In genomic region chr7:64667311-64667710, GRCh38 we compare ENCODE assay signal across 9 cellular contexts. TPM values are rescaled to one million over a fixed set of nuclear protein-coding genes. Genes with fewer than 3 reads are reported as not detected.
DNase-seq lines count a peak whose midpoint lies in the region; ATAC-seq and TF ChIP-seq lines count a peak whose summit lies in the region.
"Had no signal": no experiment of that assay in that cellular context is flagged by ENCODE, and none has a peak within 500 bp of the region (broad histone marks: within the 10 kb centered on the region; RNA-seq: fewer than 3 reads in every experiment).

No MANE protein-coding gene starts in this region.

- peaks cover 5% of the 10 kb centered on the region for H3K4me1 ChIP-seq in cardiac muscle cell (ENCODE audit: low read depth)

- TF ChIP-seq CTCF in cardiac muscle cell (IDR thresholded peaks at IDR 0.05; ENCODE audit: low read depth, low read length) (no peak), WERI-Rb-1 (IDR thresholded peaks at IDR 0.05; ENCODE audit: low read depth, low read length) (no peak), glutamatergic neuron (IDR thresholded peaks at IDR 0.05; ENCODE audit: partially characterized antibody, unreplicated experiment) (no peak)

- H3K27me3 ChIP-seq in cardiac muscle cell: no peaks in the 10 kb centered on the region
- H3K27me3 ChIP-seq in WERI-Rb-1 (ENCODE audit: insufficient read depth, low read depth, severe bottlenecking): no peaks in the 10 kb centered on the region

- peaks cover 6% of the 10 kb centered on the region for H3K9me3 Mint-ChIP-seq in glutamatergic neuron (ENCODE audit: unreplicated experiment)

- peak overlapping the region; percentile 82 for H3K4me3 ChIP-seq in cardiac muscle cell
- peak overlapping the region; percentile 96 for H3K4me3 ChIP-seq in WERI-Rb-1 (ENCODE audit: low read depth, low read length)

- intact Hi-C loops in Right ventricle myocardium superior (cut with DNase I): no loop called here

- H3K9me3 ChIP-seq in cardiac muscle cell (ENCODE audit: low read depth) (no peaks in the 10 kb centered on the region), WERI-Rb-1 (ENCODE audit: severe bottlenecking) (no peaks in the 10 kb centered on the region)

- H3K27ac Mint-ChIP-seq in glutamatergic neuron (ENCODE audit: unreplicated experiment): peak overlapping the region; percentile 83

- H3K36me3 ChIP-seq in cardiac muscle cell (no peaks in the 10 kb centered on the region), WERI-Rb-1 (peaks cover 29% of the 10 kb centered on the region)

- H3K36me3 Mint-ChIP-seq in glutamatergic neuron (ENCODE audit: unreplicated experiment): no peaks in the 10 kb centered on the region

- H3K4me1 Mint-ChIP-seq in glutamatergic neuron (ENCODE audit: low read depth, unreplicated experiment): peaks cover 12% of the 10 kb centered on the region

- DNase-seq in cardiac muscle cell (ENCODE audit: low read depth in 1 of 2, low spot score in 1 of 2) (no peak), Right ventricle myocardium superior (no peak), WERI-Rb-1 (no peak), glutamatergic neuron (no peak), ureter (ENCODE audit: low spot score) (peak; percentile 7), NOMO-1 (lab: John Stamatoyannopoulos, UW; ENCODE audit: unreplicated experiment in 2 of 2) (no peak), NCI-H345 treated with DMSO at 0.1 percent for 48 hours (lab: John Stamatoyannopoulos, UW; ENCODE audit: unreplicated experiment) (no peak), NCI-H1105 (lab: John Stamatoyannopoulos, UW) (no peak)
- DNase-seq: cortex of kidney had no signal

- H3K4me3 Mint-ChIP-seq in glutamatergic neuron (ENCODE audit: unreplicated experiment): peak overlapping the region; percentile 96

- ATAC-seq in Right ventricle myocardium superior (ENCODE audit: poor library complexity): no peak

- H3K27ac ChIP-seq in cardiac muscle cell: no peak overlapping the region
- H3K27ac ChIP-seq in WERI-Rb-1: no peak overlapping the region

- peaks cover 2% of the 10 kb centered on the region for H3K27me3 Mint-ChIP-seq in glutamatergic neuron (ENCODE audit: unreplicated experiment)

RNA-seq across cellular contexts. Expression of gene ZNF107, which starts 1.4 kb away (rescaled TPM):
- total RNA-seq in cardiac muscle cell: 1.7 and 2.4 TPM in 2 replicates
- 1.5 and 2.1 TPM in 2 replicates for polyA plus RNA-seq in cardiac muscle cell
- total RNA-seq in Right ventricle myocardium superior: 0.94 TPM
- total RNA-seq in glutamatergic neuron (ENCODE audit: unreplicated experiment): 10.3 TPM
- 13.8 TPM for total RNA-seq in ureter
